ENCODE assay signal across 1 cellular context in the genomic region with DNA sequence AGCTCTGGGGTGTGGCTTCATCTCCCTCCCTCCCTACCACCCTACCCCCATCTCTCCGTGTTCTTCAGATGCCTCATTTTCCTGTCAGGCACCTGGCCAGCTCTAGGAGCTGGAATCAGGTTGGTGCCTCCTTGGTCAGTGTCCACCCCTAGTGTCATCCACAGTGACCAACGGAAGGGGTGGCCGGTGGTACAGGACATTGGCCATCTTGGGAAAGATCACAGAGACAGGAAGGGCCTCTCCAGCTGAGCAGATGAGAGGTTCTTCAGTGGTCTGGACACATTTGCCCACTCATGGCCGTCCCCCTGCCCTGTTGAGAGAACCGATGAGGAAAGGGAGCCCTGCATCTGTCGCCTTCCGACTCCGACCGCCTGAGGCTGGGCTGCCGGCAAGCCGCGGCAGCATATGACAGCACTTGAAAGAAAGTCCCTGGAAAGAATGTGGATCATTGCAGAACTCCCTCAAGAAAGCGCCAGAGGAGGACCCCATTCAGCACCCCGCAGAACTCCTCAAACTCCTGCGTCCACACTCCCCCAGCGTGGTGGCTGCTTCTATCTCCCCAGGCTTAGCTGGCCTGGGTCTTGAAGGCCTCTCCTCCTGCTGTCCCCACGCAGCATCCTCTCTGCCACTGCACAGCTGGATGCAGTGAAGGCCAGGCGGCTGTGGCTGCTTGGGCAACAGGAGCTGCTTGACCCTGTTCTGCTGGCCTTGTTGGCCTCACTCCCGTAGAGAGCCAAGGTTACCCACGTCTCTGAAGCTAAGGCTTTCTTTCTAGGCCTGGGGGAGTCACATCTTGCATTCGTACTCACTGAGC.
TF ChIP-seq lines count a peak whose summit lies in the region.

No MANE protein-coding gene starts in this region.

TF ChIP-seq in K562, 482 proteins besides CTCF, POLR2A, EP300 and RAD21:
- TF ChIP-seq ARID1B (IDR thresholded peaks at IDR 0.05) (no peak), ZNF274 (IDR thresholded peaks at IDR 0.05; ENCODE audit: borderline replicate concordance, low read depth, low read length) (no peak)
- TF ChIP-seq, protein P1, sequence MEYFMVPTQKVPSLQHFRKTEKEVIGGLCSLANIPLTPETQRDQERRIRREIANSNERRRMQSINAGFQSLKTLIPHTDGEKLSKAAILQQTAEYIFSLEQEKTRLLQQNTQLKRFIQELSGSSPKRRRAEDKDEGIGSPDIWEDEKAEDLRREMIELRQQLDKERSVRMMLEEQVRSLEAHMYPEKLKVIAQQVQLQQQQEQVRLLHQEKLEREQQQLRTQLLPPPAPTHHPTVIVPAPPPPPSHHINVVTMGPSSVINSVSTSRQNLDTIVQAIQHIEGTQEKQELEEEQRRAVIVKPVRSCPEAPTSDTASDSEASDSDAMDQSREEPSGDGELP (CRISPR knock-in tag; IDR thresholded peaks at IDR 0.05; ENCODE audit: borderline replicate concordance) = 0 out of 2 replicates have a peak, but pooled peaks have one; percentile 11
